8 cellular contexts compared by ENCODE assay signal in genomic region chr19:9818734-9819589, GRCh38. TPM values are rescaled to one million over a fixed set of nuclear protein-coding genes. Genes with fewer than 3 reads are reported as not detected.
A peak's percentile ranks its signal among the peaks of the same experiment; 100 is the strongest.
DNase-seq lines count a peak whose midpoint lies in the region; ATAC-seq and TF ChIP-seq lines count a peak whose summit lies in the region.

Gene FBXL12, minus strand, starts transcription at chr19:9819079. Its CDS starts 266 bp downstream, at chr19:9818813.

- peak; percentile 86 for ATAC-seq in HG03439 (IDR thresholded peaks at IDR 0.05; ENCODE audit: unreplicated experiment)
- ATAC-seq in activated CD4-positive, alpha-beta T cell treated with anti-CD3 and anti-CD28 coated beads for 36 hours: peak; percentile 92

- TF ChIP-seq POLR2A in GM19193 (IDR thresholded peaks at IDR 0.05; ENCODE audit: extremely low read depth, insufficient read depth, insufficient read length): peak; percentile 95

- H3K27me3 ChIP-seq in kidney epithelial cell (ENCODE audit: control insufficient read depth, insufficient read depth, low read length): no peaks in the 10 kb centered on the region

- no peak for TF ChIP-seq CTCF in choroid plexus epithelial cell (conservative IDR thresholded peaks at IDR 0.05; ENCODE audit: low read depth, low read length)
- TF ChIP-seq CTCF in kidney epithelial cell (IDR thresholded peaks at IDR 0.05; ENCODE audit: insufficient read depth, low read length, poor library complexity, severe bottlenecking): no peak

- H3K4me3 Mint-ChIP-seq in activated CD4-positive, alpha-beta T cell treated with anti-CD3 and anti-CD28 coated beads for 36 hours: peak within 1 kb of the TSS; percentile 88

- DNase-seq in AML-193 (lab: John Stamatoyannopoulos, UW): peak; percentile 99 to 100
- DNase-seq in NCI-H524 (lab: John Stamatoyannopoulos, UW): peak; percentile 99 to 100
- DNase-seq in activated CD4-positive, alpha-beta T cell treated with anti-CD3 and anti-CD28 coated beads for 36 hours: peak; percentile 100
- peak; percentile 100 for DNase-seq in choroid plexus epithelial cell (ENCODE audit: low read depth)
- peak; percentile 95 for DNase-seq in kidney epithelial cell (ENCODE audit: low read depth)
- DNase-seq in stimulated activated CD4-positive, alpha-beta T cell treated with anti-CD3 and anti-CD28 coated beads, Interleukin-15, amount 100 ng/mL, for 48 hours (ENCODE audit: low read depth in 2 of 2): peak; percentile 100

- no peaks in the 10 kb centered on the region for H3K36me3 ChIP-seq in kidney epithelial cell (ENCODE audit: control insufficient read depth, insufficient read depth, low read length)

- H3K27me3 Mint-ChIP-seq in activated CD4-positive, alpha-beta T cell treated with anti-CD3 and anti-CD28 coated beads for 36 hours: no peaks in the 10 kb centered on the region

- CTCF ChIA-PET in activated CD4-positive, alpha-beta T cell treated with anti-CD3 and anti-CD28 coated beads for 36 hours (lab: Charles Lee): interaction anchor here (1.0 kb wide), 1 partner anchor 23 kb away, joined by 3 read pairs; no protein-coding TSS in a partner anchor

- intact Hi-C loops in activated CD4-positive, alpha-beta T cell treated with anti-CD3 and anti-CD28 coated beads for 36 hours (cut with DNase I, micrococcal nuclease): loop anchor here (1.0 to 2.0 kb wide), 14 partner anchors 8 to 1304 kb away; partner anchors contain the start of genes PIN1 (in 2 of the 2), UBL5 (in 2 of the 2), RAVER1 (in 1 of the 2) and ZNF317 (in 1 of the 2)

- POLR2A ChIA-PET in activated CD4-positive, alpha-beta T cell treated with anti-CD3 and anti-CD28 coated beads for 36 hours (lab: Charles Lee): interaction anchor here (0.5 to 1.0 kb wide), 5 partner anchors 9 to 286 kb away, joined by 3 to 6 read pairs (median 4); partner anchors contain the start of gene UBL5

- H3K4me3 ChIP-seq in choroid plexus epithelial cell (ENCODE audit: low read depth, low read length) (peak within 1 kb of the TSS; percentile 99), kidney epithelial cell (ENCODE audit: low read depth, low read length) (peak within 1 kb of the TSS; percentile 87)

- H3K9me3 Mint-ChIP-seq in activated CD4-positive, alpha-beta T cell treated with anti-CD3 and anti-CD28 coated beads for 36 hours (ENCODE audit: low read depth): peaks cover 5% of the 10 kb centered on the region

- H3K36me3 Mint-ChIP-seq in activated CD4-positive, alpha-beta T cell treated with anti-CD3 and anti-CD28 coated beads for 36 hours (ENCODE audit: low read depth): peaks cover 35% of the 10 kb centered on the region

- H3K27ac Mint-ChIP-seq in activated CD4-positive, alpha-beta T cell treated with anti-CD3 and anti-CD28 coated beads for 36 hours: peak within 1 kb of the TSS; percentile 90

- peaks cover 26% of the 10 kb centered on the region for H3K4me1 Mint-ChIP-seq in activated CD4-positive, alpha-beta T cell treated with anti-CD3 and anti-CD28 coated beads for 36 hours

RNA-seq across cellular contexts. Expression of gene FBXL12, which starts in this region (rescaled TPM):
- 10 to 100 TPM; 19.9 to 22.5 TPM for total RNA-seq in activated CD4-positive, alpha-beta T cell treated with anti-CD3 and anti-CD28 coated beads for 36 hours
- 25.2 and 30.8 TPM in 2 replicates for total RNA-seq in kidney epithelial cell

Comparison
In these comparisons a context has a peak if more than half of its experiments do, and no peak if none do; other contexts are left out.
1. Peak in every context shown above with its lines: DNase-seq, ATAC-seq and H3K4me3 ChIP-seq.